ENCODE assay signal across 19 cellular contexts in genomic region chr19:46698395-46699321, GRCh38. TPM values are rescaled to one million over a fixed set of nuclear protein-coding genes. Genes with fewer than 3 reads are reported as not detected.
DNase-seq lines count a peak whose midpoint lies in the region; ATAC-seq, FAIRE-seq and TF ChIP-seq lines count a peak whose summit lies in the region.
"Had no signal": no experiment of that assay in that cellular context is flagged by ENCODE, and none has a peak within 500 bp of the region (broad histone marks: within the 10 kb centered on the region; RNA-seq: fewer than 3 reads in every experiment).

No MANE protein-coding gene starts in this region.

- H3K27me3 Mint-ChIP-seq in activated CD4-positive, alpha-beta T cell treated with anti-CD3 and anti-CD28 coated beads, Interleukin-2, amount 10 ng/mL, durations not matched to agents 7 days and 5 days: no peaks in the 10 kb centered on the region
- H3K27me3 Mint-ChIP-seq in osteocyte (ENCODE audit: unreplicated experiment): no peaks in the 10 kb centered on the region
- H3K27me3 Mint-ChIP-seq: CD8-positive, alpha-beta memory T cell had no signal

- H3K9ac ChIP-seq in GM12878 (ENCODE audit: control insufficient read depth, insufficient read depth, low read length): no peak overlapping the region
- H3K9ac ChIP-seq: BLaER1 had no signal

- no peaks in the 10 kb centered on the region for H3K9me3 Mint-ChIP-seq in activated CD4-positive, alpha-beta T cell treated with anti-CD3 and anti-CD28 coated beads, Interleukin-2, amount 10 ng/mL, durations not matched to agents 7 days and 5 days
- H3K9me3 Mint-ChIP-seq in osteocyte (ENCODE audit: unreplicated experiment): no peaks in the 10 kb centered on the region
- H3K9me3 Mint-ChIP-seq: CD8-positive, alpha-beta memory T cell had no signal

- H3K4me2 ChIP-seq in GM12878 (ENCODE audit: control insufficient read depth, insufficient read depth): no peak overlapping the region
- H3K4me2 ChIP-seq: BLaER1 had no signal

- peaks cover 7% of the 10 kb centered on the region for H3K4me1 Mint-ChIP-seq in activated CD4-positive, alpha-beta T cell treated with anti-CD3 and anti-CD28 coated beads, Interleukin-2, amount 10 ng/mL, durations not matched to agents 7 days and 5 days
- peaks cover 1% of the 10 kb centered on the region for H3K4me1 Mint-ChIP-seq in osteocyte (ENCODE audit: unreplicated experiment)

- H3K4me3 ChIP-seq in GM12878 (no peak overlapping the region), ascending aorta (no peak overlapping the region)
- H3K4me3 ChIP-seq: BLaER1 had no signal

- peaks cover 66% of the 10 kb centered on the region for H3K36me3 Mint-ChIP-seq in activated CD4-positive, alpha-beta T cell treated with anti-CD3 and anti-CD28 coated beads, Interleukin-2, amount 10 ng/mL, durations not matched to agents 7 days and 5 days (ENCODE audit: low read depth)
- peaks cover 24% of the 10 kb centered on the region for H3K36me3 Mint-ChIP-seq in osteocyte (ENCODE audit: unreplicated experiment)

- SMC1A ChIA-PET in GM12878 (lab: Charles Lee; ENCODE audit: uncharacterized antibody, unreplicated experiment): no interaction called here

- no peak overlapping the region for H2AFZ ChIP-seq in GM12878 (ENCODE audit: control insufficient read depth, low read depth, low read length)

- RAD21 ChIA-PET in GM12878 (lab: Charles Lee; ENCODE audit: unreplicated experiment): interaction anchor here (0.6 kb wide), 1 partner anchor 294 kb away, joined by 3 read pairs; no protein-coding TSS in a partner anchor

- TF ChIP-seq EP300 in GM12878 (IDR thresholded peaks at IDR 0.05; ENCODE audit: borderline replicate concordance in 1 of 2, control insufficient read depth in 1 of 2, low read depth in 2 of 2, low read length in 2 of 2): no peak

- no peaks in the 10 kb centered on the region for H3K79me2 ChIP-seq in GM12878 (ENCODE audit: control insufficient read depth, insufficient read depth, low read length)

- TSS peak; percentile 46 for BruUV-seq in GM12878 (replicated peaks; lab: Mats Ljungman, UMichigan)

- FAIRE-seq in GM12878 (lab: Jason Lieb, UNC): no peak
- FAIRE-seq: H54 had no signal

- CTCF ChIA-PET in activated CD4-positive, alpha-beta T cell treated with anti-CD3 and anti-CD28 coated beads, Interleukin-2, amount 10 ng/mL, durations not matched to agents 7 days and 5 days (lab: Charles Lee): interaction anchor here (0.6 kb wide), 1 partner anchor 10 kb away, joined by 4 read pairs; no protein-coding TSS in a partner anchor
- CTCF ChIA-PET in GM12878 (lab: Yijun Ruan, JAX): interaction anchor here (1.1 kb wide), 1 partner anchor 30 kb away, joined by 4 read pairs; no protein-coding TSS in a partner anchor

- no peak overlapping the region for H3K4me3 Mint-ChIP-seq in activated CD4-positive, alpha-beta T cell treated with anti-CD3 and anti-CD28 coated beads, Interleukin-2, amount 10 ng/mL, durations not matched to agents 7 days and 5 days
- no peak overlapping the region for H3K4me3 Mint-ChIP-seq in osteocyte (ENCODE audit: unreplicated experiment)
- H3K4me3 Mint-ChIP-seq: CD8-positive, alpha-beta memory T cell had no signal

- in situ Hi-C loops in GM12878 (cut with MboI): no loop called here

- no peak overlapping the region for H3K27ac ChIP-seq in GM12878 (ENCODE audit: control insufficient read depth, insufficient read depth)
- no peak overlapping the region for H3K27ac ChIP-seq in ascending aorta
- H3K27ac ChIP-seq: 22Rv1, BLaER1 had no signal

- no peak for TF ChIP-seq RAD21 in GM12878 (IDR thresholded peaks at IDR 0.05; ENCODE audit: insufficient read depth, low read depth, low read length)

- no peaks in the 10 kb centered on the region for H3K9me3 ChIP-seq in GM12878 (replicated peaks; ENCODE audit: control insufficient read depth, insufficient read depth, low read length)
- no peaks in the 10 kb centered on the region for H3K9me3 ChIP-seq in ascending aorta
- H3K9me3 ChIP-seq: BLaER1 had no signal

- DNase-seq in activated CD4-positive, alpha-beta T cell treated with anti-CD3 and anti-CD28 coated beads, Interleukin-2, amount 10 ng/mL, durations not matched to agents 7 days and 5 days: no peak
- no peak for DNase-seq in activated CD4-positive, alpha-beta T cell treated with anti-CD3 and anti-CD28 coated beads, Interleukin-2, amount 50 U/mL, for 4 hours
- DNase-seq in GM12878 (ENCODE audit: low read depth, low spot score) (no peak), osteocyte (ENCODE audit: extremely low spot score, unreplicated experiment) (no peak), SW480 (ENCODE audit: low spot score) (no peak), ascending aorta (ENCODE audit: low spot score in 2 of 2) (no peak)
- DNase-seq: CD8-positive, alpha-beta memory T cell; GF-D8; Karpas-422; MM.1S; NCI-H1105 treated with DMSO at 0.1 percent for 48 hours; NCI-H1930; NCI-H2171 treated with DMSO at 0.1 percent for 48 hours; NCI-H510A; NCI-H82 had no signal

- H3K4me1 ChIP-seq in GM12878 (ENCODE audit: control insufficient read depth, insufficient read depth, low read length) (no peaks in the 10 kb centered on the region), ascending aorta (no peaks in the 10 kb centered on the region)
- H3K4me1 ChIP-seq: BLaER1 had no signal

- no peak for TF ChIP-seq CTCF in GM12878 (IDR thresholded peaks at IDR 0.05 in 2 of 3, conservative IDR thresholded peaks at IDR 0.05 in 1 of 3; ENCODE audit: control insufficient read depth in 2 of 3, extremely low read depth in 1 of 3, insufficient read depth in 1 of 3, low read depth in 3 of 3, low read length in 3 of 3)
- no peak for TF ChIP-seq CTCF in osteocyte (IDR thresholded peaks at IDR 0.05)
- TF ChIP-seq CTCF in ascending aorta (IDR thresholded peaks at IDR 0.05): no peak

- POLR2A ChIA-PET in activated CD4-positive, alpha-beta T cell treated with anti-CD3 and anti-CD28 coated beads, Interleukin-2, amount 10 ng/mL, durations not matched to agents 7 days and 5 days (lab: Charles Lee): no interaction called here
- POLR2A ChIA-PET in GM12878 (lab: Charles Lee): no interaction called here

- no peak; the same call in 1 of the 2 replicates for TF ChIP-seq POLR2A in GM12878 (IDR thresholded peaks at IDR 0.05; ENCODE audit: low read depth, low read length)

- 93% methylated on average over 10 of the region's 11 CpGs for WGBS in GM12878 (ENCODE audit: insufficient coverage, insufficient replicate concordance, low lambda C conversion rate, missing lambda C conversion rate)

- intact Hi-C loops in GM12878 (cut with micrococcal nuclease; ENCODE audit: unreplicated experiment): no loop called here
- intact Hi-C loops in ascending aorta (cut with DNase I): no loop called here

- no peak for ATAC-seq in GM12878
- ATAC-seq: Right ventricle myocardium inferior had no signal

- peak overlapping the region; percentile 54 for H3K27ac Mint-ChIP-seq in activated CD4-positive, alpha-beta T cell treated with anti-CD3 and anti-CD28 coated beads, Interleukin-2, amount 10 ng/mL, durations not matched to agents 7 days and 5 days
- peak overlapping the region; percentile 27 for H3K27ac Mint-ChIP-seq in osteocyte (ENCODE audit: unreplicated experiment)

- no peaks in the 10 kb centered on the region for H3K27me3 ChIP-seq in GM12878 (replicated peaks in 1 of 2; ENCODE audit: control insufficient read depth in 2 of 2, insufficient read depth in 2 of 2, low read length in 1 of 2)
- H3K27me3 ChIP-seq in ascending aorta: no peaks in the 10 kb centered on the region
- H3K27me3 ChIP-seq: BLaER1 had no signal

- H4K20me1 ChIP-seq in GM12878 (ENCODE audit: control insufficient read depth, insufficient read depth): no peaks in the 10 kb centered on the region

- H3K36me3 ChIP-seq in GM12878 (ENCODE audit: control insufficient read depth in 2 of 2, insufficient read depth in 2 of 2, low read length in 1 of 2) (peaks cover 34% of the 10 kb centered on the region in 2 experiments), ascending aorta (peaks cover 83 to 88% of the 10 kb centered on the region in 2 donors)

RNA-seq across cellular contexts. Expression of gene PRKD2, which starts 18.3 kb away (rescaled TPM):
- total RNA-seq in activated CD4-positive, alpha-beta T cell treated with anti-CD3 and anti-CD28 coated beads, Interleukin-2, amount 10 ng/mL, durations not matched to agents 7 days and 5 days: 100 to 1,000 TPM; 175 to 178 TPM
- 23.7 and 25.9 TPM in 2 replicates for total RNA-seq in GM12878 (2013; cell fraction: nucleolus; rRNA removed)
- total RNA-seq in GM12878 (2014; rRNA removed) (25.1 and 35.4 TPM in 2 replicates), GM12878 (2014; rRNA removed; fragmentation: Illumina TruSeq; extraction: Trizol) (13.3 and 14.4 TPM in 2 replicates), GM12878 (2021) (88.9 and 98.8 TPM in 2 replicates), osteocyte (41.9 and 43.9 TPM in 2 replicates), ascending aorta (101 TPM)
- polyA plus RNA-seq in GM12878 (2011; ENCODE audit: low read depth): 30.7 TPM
- polyA plus RNA-seq in GM12878 (2011; rRNA removed) (7.7 and 12.6 TPM in 2 replicates), GM12878 (2014; fragmentation: Illumina TruSeq; extraction: Trizol) (16.9 and 31.3 TPM in 2 replicates), GM12878 (2014; fragmentation: Nextera tagmentation; extraction: Ambion mirVana) (10 to 100 TPM in 1 of 2 experiments, 1 to 10 TPM in 1; 2.3 to 11.8 TPM), GM12878 (2014; rRNA removed) (34.4 and 45.7 TPM in 2 replicates), GM12878 (2016; fragmentation: Nextera tagmentation; extraction: Ambion mirVana) (10 to 100 TPM; 44.6 to 50.7 TPM)
- 22.8 and 23.6 TPM in 2 replicates for polyA plus RNA-seq in GM12878 (2011; cell fraction: cytosol; rRNA removed)
- polyA plus RNA-seq in GM12878 (2011; cell fraction: nucleus; rRNA removed): 70.9 and 92.1 TPM in 2 replicates
- 56.6 and 58.8 TPM in 2 replicates for polyA plus RNA-seq in GM12878 (2012)
- polyA minus RNA-seq in GM12878 (2011; rRNA and poly(A)+ RNA removed): 21.4 and 38.0 TPM in 2 replicates
- polyA minus RNA-seq in GM12878 (2011; cell fraction: cytosol; rRNA and poly(A)+ RNA removed): 27.0 and 27.5 TPM in 2 replicates
- polyA minus RNA-seq in GM12878 (2011; cell fraction: nucleus; rRNA and poly(A)+ RNA removed): 11.1 and 26.6 TPM in 2 replicates

RNA-seq across cellular contexts. Expression of gene DACT3, which starts 37.7 kb away (rescaled TPM):
- total RNA-seq in activated CD4-positive, alpha-beta T cell treated with anti-CD3 and anti-CD28 coated beads, Interleukin-2, amount 10 ng/mL, durations not matched to agents 7 days and 5 days: under 1 TPM; 0.31 to 0.42 TPM
- 5.6 and 5.9 TPM in 2 replicates for total RNA-seq in GM12878 (2013; cell fraction: nucleolus; rRNA removed)
- 0.27 and 0.62 TPM in 2 replicates for total RNA-seq in GM12878 (2014; rRNA removed)
- total RNA-seq in GM12878 (2014; rRNA removed; fragmentation: Illumina TruSeq; extraction: Trizol): 0.23 and 0.27 TPM in 2 replicates
- total RNA-seq in GM12878 (2021): 0.64 and 0.74 TPM in 2 replicates
- polyA plus RNA-seq in GM12878 (2011; ENCODE audit: low read depth): 0.80 TPM
- polyA plus RNA-seq in GM12878 (2011; rRNA removed): 2.4 and 2.5 TPM in 2 replicates
- polyA plus RNA-seq in GM12878 (2011; cell fraction: cytosol; rRNA removed): 1.9 and 2.3 TPM in 2 replicates
- polyA plus RNA-seq in GM12878 (2011; cell fraction: nucleus; rRNA removed): 2.0 and 2.3 TPM in 2 replicates
- polyA plus RNA-seq in GM12878 (2012): 1.5 and 1.7 TPM in 2 replicates
- polyA plus RNA-seq in GM12878 (2014; fragmentation: Illumina TruSeq; extraction: Trizol): 0.35 and 0.76 TPM in 2 replicates
- polyA plus RNA-seq in GM12878 (2014; fragmentation: Nextera tagmentation; extraction: Ambion mirVana): under 1 TPM; 0.11 to 0.16 TPM
- 0.46 and 0.47 TPM in 2 replicates for polyA plus RNA-seq in GM12878 (2014; rRNA removed)
- polyA plus RNA-seq in GM12878 (2016; fragmentation: Nextera tagmentation; extraction: Ambion mirVana): under 1 TPM in 1 of 2 experiments, not detected in 1; 0.05 TPM
- polyA minus RNA-seq in GM12878 (2011; rRNA and poly(A)+ RNA removed): 0.95 and 2.6 TPM in 2 replicates
- polyA minus RNA-seq in GM12878 (2011; cell fraction: cytosol; rRNA and poly(A)+ RNA removed): 1.1 and 1.6 TPM in 2 replicates
- polyA minus RNA-seq in GM12878 (2011; cell fraction: nucleus; rRNA and poly(A)+ RNA removed): 0.48 and 0.67 TPM in 2 replicates
- 11.2 and 11.5 TPM in 2 replicates for total RNA-seq in osteocyte
- total RNA-seq in ascending aorta: 104 TPM
- polyA plus RNA-seq: CD8-positive, alpha-beta memory T cell had no signal

RNA-seq across cellular contexts. Expression of gene FKRP, which starts 47.2 kb away (rescaled TPM):
- total RNA-seq in activated CD4-positive, alpha-beta T cell treated with anti-CD3 and anti-CD28 coated beads, Interleukin-2, amount 10 ng/mL, durations not matched to agents 7 days and 5 days: 10 to 100 TPM; 16.9 to 20.5 TPM
- 13.5 and 18.7 TPM in 2 replicates for total RNA-seq in GM12878 (2013; cell fraction: nucleolus; rRNA removed)
- total RNA-seq in GM12878 (2014; rRNA removed) (7.9 and 10.1 TPM in 2 replicates), GM12878 (2014; rRNA removed; fragmentation: Illumina TruSeq; extraction: Trizol) (5.8 and 6.9 TPM in 2 replicates), GM12878 (2021) (13.0 and 13.3 TPM in 2 replicates), osteocyte (34.0 and 37.7 TPM in 2 replicates), ascending aorta (11.8 TPM)
- polyA plus RNA-seq in GM12878 (2011; ENCODE audit: low read depth): 5.4 TPM
- polyA plus RNA-seq in GM12878 (2011; rRNA removed) (3.3 and 4.2 TPM in 2 replicates), GM12878 (2014; fragmentation: Illumina TruSeq; extraction: Trizol) (8.0 and 8.7 TPM in 2 replicates), GM12878 (2014; fragmentation: Nextera tagmentation; extraction: Ambion mirVana) (1 to 10 TPM; 1.3 to 1.8 TPM), GM12878 (2014; rRNA removed) (14.1 and 14.2 TPM in 2 replicates), GM12878 (2016; fragmentation: Nextera tagmentation; extraction: Ambion mirVana) (1 to 10 TPM; 6.7 to 8.8 TPM)
- 4.9 and 8.7 TPM in 2 replicates for polyA plus RNA-seq in GM12878 (2011; cell fraction: cytosol; rRNA removed)
- 11.0 and 19.0 TPM in 2 replicates for polyA plus RNA-seq in GM12878 (2011; cell fraction: nucleus; rRNA removed)
- 5.9 and 11.6 TPM in 2 replicates for polyA plus RNA-seq in GM12878 (2012)
- polyA minus RNA-seq in GM12878 (2011; rRNA and poly(A)+ RNA removed): 2.9 and 4.9 TPM in 2 replicates
- 1.2 and 1.5 TPM in 2 replicates for polyA minus RNA-seq in GM12878 (2011; cell fraction: cytosol; rRNA and poly(A)+ RNA removed)
- 3.6 and 4.2 TPM in 2 replicates for polyA minus RNA-seq in GM12878 (2011; cell fraction: nucleus; rRNA and poly(A)+ RNA removed)

RNA-seq across cellular contexts. Expression of gene STRN4, which starts 47.6 kb away (rescaled TPM):
- total RNA-seq in activated CD4-positive, alpha-beta T cell treated with anti-CD3 and anti-CD28 coated beads, Interleukin-2, amount 10 ng/mL, durations not matched to agents 7 days and 5 days: 10 to 100 TPM; 77.9 to 86.4 TPM
- 77.4 and 81.2 TPM in 2 replicates for total RNA-seq in GM12878 (2013; cell fraction: nucleolus; rRNA removed)
- total RNA-seq in GM12878 (2014; rRNA removed) (51.1 and 54.8 TPM in 2 replicates), GM12878 (2014; rRNA removed; fragmentation: Illumina TruSeq; extraction: Trizol) (17.5 and 18.9 TPM in 2 replicates), GM12878 (2021) (55.0 and 56.1 TPM in 2 replicates), osteocyte (87.1 and 93.5 TPM in 2 replicates), ascending aorta (151 TPM)
- polyA plus RNA-seq in GM12878 (2011; ENCODE audit: low read depth): 12.4 TPM
- polyA plus RNA-seq in GM12878 (2011; rRNA removed) (19.7 and 26.1 TPM in 2 replicates), GM12878 (2014; fragmentation: Illumina TruSeq; extraction: Trizol) (4.5 and 16.0 TPM in 2 replicates), GM12878 (2014; fragmentation: Nextera tagmentation; extraction: Ambion mirVana) (1 to 10 TPM in 1 of 2 experiments, under 1 TPM in 1; 0.42 to 1.6 TPM), GM12878 (2014; rRNA removed) (62.8 and 65.4 TPM in 2 replicates), GM12878 (2016; fragmentation: Nextera tagmentation; extraction: Ambion mirVana) (10 to 100 TPM in 1 of 2 experiments, 1 to 10 TPM in 1; 6.6 to 27.9 TPM)
- 45.1 and 60.8 TPM in 2 replicates for polyA plus RNA-seq in GM12878 (2011; cell fraction: cytosol; rRNA removed)
- polyA plus RNA-seq in GM12878 (2011; cell fraction: nucleus; rRNA removed): 186 and 249 TPM in 2 replicates
- polyA plus RNA-seq in GM12878 (2012): 35.8 and 44.1 TPM in 2 replicates
- 30.9 and 64.5 TPM in 2 replicates for polyA minus RNA-seq in GM12878 (2011; rRNA and poly(A)+ RNA removed)
- 18.6 and 18.7 TPM in 2 replicates for polyA minus RNA-seq in GM12878 (2011; cell fraction: cytosol; rRNA and poly(A)+ RNA removed)
- polyA minus RNA-seq in GM12878 (2011; cell fraction: nucleus; rRNA and poly(A)+ RNA removed): 39.0 and 63.6 TPM in 2 replicates
